ENCODE assay signal across 10 cellular contexts in the genomic region with DNA sequence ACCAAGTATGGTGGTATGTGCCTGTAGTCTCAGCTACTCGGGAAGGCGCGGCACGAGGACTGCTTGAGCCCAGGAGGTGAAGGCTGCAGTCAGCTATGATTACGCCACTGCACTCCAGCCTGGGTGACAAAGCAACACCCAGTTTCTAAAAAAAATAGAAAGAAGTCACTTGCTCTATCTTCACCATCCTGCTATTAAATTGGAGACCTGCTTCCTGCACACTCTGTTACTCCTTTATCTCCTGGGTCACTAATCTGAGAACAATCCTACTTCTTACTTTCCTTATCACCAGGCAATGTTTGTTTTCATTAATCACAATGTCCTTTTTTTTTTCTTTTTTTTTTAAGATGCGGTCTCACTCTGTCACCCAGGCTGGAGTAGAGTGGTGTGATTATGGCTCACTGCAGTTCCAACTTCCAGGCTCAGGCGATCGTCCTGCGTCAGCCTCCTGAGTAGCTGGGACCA. TPM values are rescaled to one million over a fixed set of nuclear protein-coding genes. Genes with fewer than 3 reads are reported as not detected.
DNase-seq lines count a peak whose midpoint lies in the region; ATAC-seq and TF ChIP-seq lines count a peak whose summit lies in the region.
"Had no signal": no experiment of that assay in that cellular context is flagged by ENCODE, and none has a peak within 500 bp of the region (broad histone marks: within the 10 kb centered on the region; RNA-seq: fewer than 3 reads in every experiment).

No MANE protein-coding gene starts in this region.

- H3K4me1 ChIP-seq in heart left ventricle (peaks cover 0 to 59% (median 2%) of the 10 kb centered on the region in 12 donors), thyroid gland (peaks cover 39 to 67% of the 10 kb centered on the region in 2 donors)

- intact Hi-C loops in heart left ventricle (cut with DNase I) (no loop called here), cardiac septum (cut with DNase I) (no loop called here), thyroid gland (cut with DNase I) (no loop called here)

- DNase-seq in heart left ventricle (no peak), cardiac septum (ENCODE audit: low spot score) (no peak), memory B cell (ENCODE audit: low spot score in 2 of 2) (no peak), thyroid gland (peak; percentile 80 to 83), NCI-H526 (lab: John Stamatoyannopoulos, UW) (no peak), amygdala (lab: John Stamatoyannopoulos, UW) (no peak)
- DNase-seq in activated naive CD8-positive, alpha-beta T cell treated with anti-CD3 and anti-CD28 coated beads, Interleukin-2, amount 50 U/mL, for 24 hours: no peak
- DNase-seq: activated CD4-positive, CD25-positive, alpha-beta regulatory T cell treated with anti-CD3 and anti-CD28 coated beads, Interleukin-2, amount 50 U/mL, for 72 hours had no signal

- H3K27me3 Mint-ChIP-seq in activated naive CD8-positive, alpha-beta T cell treated with anti-CD3 and anti-CD28 coated beads, Interleukin-2, amount 50 U/mL, for 24 hours: no peaks in the 10 kb centered on the region
- no peaks in the 10 kb centered on the region for H3K27me3 Mint-ChIP-seq in memory B cell

- H3K27me3 ChIP-seq in heart left ventricle (no peaks in the 10 kb centered on the region), thyroid gland (no peaks in the 10 kb centered on the region)

- H3K9me3 Mint-ChIP-seq in activated naive CD8-positive, alpha-beta T cell treated with anti-CD3 and anti-CD28 coated beads, Interleukin-2, amount 50 U/mL, for 24 hours: no peaks in the 10 kb centered on the region
- no peaks in the 10 kb centered on the region for H3K9me3 Mint-ChIP-seq in memory B cell

- H3K27ac ChIP-seq in heart left ventricle (peak overlapping the region in 11 of 12 donors; percentile 18 to 62 (median 41)), thyroid gland (peak overlapping the region; percentile 90 to 97 (median 97))
- H3K27ac ChIP-seq: C4-2B had no signal

- TF ChIP-seq POLR2A in heart left ventricle (IDR thresholded peaks at IDR 0.05): no peak
- peak in 1 of 2 donors; percentile 53 for TF ChIP-seq POLR2A in thyroid gland (IDR thresholded peaks at IDR 0.05)

- WGBS in heart left ventricle, 4 donors: 68 to 89% (median 78%) methylated on average over 9 of the region's 9 CpGs
- whole genome bisulfite sequencing in thyroid gland, 2 donors: 22 to 40% methylated on average over 9 of the region's 9 CpGs

- ATAC-seq in heart left ventricle: peak in 3 of 4 donors; percentile 23 to 35 (median 24)
- ATAC-seq in activated naive CD8-positive, alpha-beta T cell treated with anti-CD3 and anti-CD28 coated beads, Interleukin-2, amount 50 U/mL, for 24 hours: no peak
- no peak for ATAC-seq in memory B cell (ENCODE audit: low read depth)
- ATAC-seq in GM19324 (IDR thresholded peaks at IDR 0.05; ENCODE audit: low FRiP score, unreplicated experiment): no peak

- peak overlapping the region in 1 of 12 donors; percentile 12 for H3K4me3 ChIP-seq in heart left ventricle
- no peak overlapping the region for H3K4me3 ChIP-seq in thyroid gland (replicated peaks in 1 of 3)

- H3K4me3 Mint-ChIP-seq in activated naive CD8-positive, alpha-beta T cell treated with anti-CD3 and anti-CD28 coated beads, Interleukin-2, amount 50 U/mL, for 24 hours: no peak overlapping the region
- H3K4me3 Mint-ChIP-seq in memory B cell: no peak overlapping the region

- no peaks in the 10 kb centered on the region for H3K36me3 ChIP-seq in heart left ventricle
- H3K36me3 ChIP-seq in thyroid gland: no peaks in the 10 kb centered on the region

- H3K4me1 Mint-ChIP-seq in activated naive CD8-positive, alpha-beta T cell treated with anti-CD3 and anti-CD28 coated beads, Interleukin-2, amount 50 U/mL, for 24 hours: peaks cover 50% of the 10 kb centered on the region
- peaks cover 37% of the 10 kb centered on the region for H3K4me1 Mint-ChIP-seq in memory B cell

- TF ChIP-seq CTCF in heart left ventricle (IDR thresholded peaks at IDR 0.05) (no peak), thyroid gland (IDR thresholded peaks at IDR 0.05) (no peak)

- H3K27ac Mint-ChIP-seq in activated naive CD8-positive, alpha-beta T cell treated with anti-CD3 and anti-CD28 coated beads, Interleukin-2, amount 50 U/mL, for 24 hours: peak overlapping the region; percentile 56
- H3K27ac Mint-ChIP-seq in memory B cell: peak overlapping the region; percentile 77

- H3K9me3 ChIP-seq in heart left ventricle (no peaks in the 10 kb centered on the region), thyroid gland (no peaks in the 10 kb centered on the region)

- H3K36me3 Mint-ChIP-seq in activated naive CD8-positive, alpha-beta T cell treated with anti-CD3 and anti-CD28 coated beads, Interleukin-2, amount 50 U/mL, for 24 hours (ENCODE audit: low read depth): peaks cover 2% of the 10 kb centered on the region
- H3K36me3 Mint-ChIP-seq in memory B cell: peaks cover 3% of the 10 kb centered on the region

RNA-seq across cellular contexts. Expression of a gene that starts 16.2 kb away (rescaled TPM):
- total RNA-seq in heart left ventricle (10 to 100 TPM in 1 of 9 donors, 1 to 10 TPM in 8; 2.8 to 19.1 (median 4.2) TPM), cardiac septum (3.8 TPM), thyroid gland (100 to 1,000 TPM in 3 of 4 donors, 10 to 100 TPM in 1; 99.9 to 145 (median 129) TPM)
- polyA plus RNA-seq in heart left ventricle: 1 to 10 TPM; 1.8 to 2.4 TPM

Comparison
In these comparisons a context has a peak if more than half of its experiments do, and no peak if none do; other contexts are left out.
1. ATAC-seq: peak in heart left ventricle (3 of 4); none in activated naive CD8-positive, alpha-beta T cell treated with anti-CD3 and anti-CD28 coated beads, Interleukin-2, amount 50 U/mL, for 24 hours (single experiment), memory B cell (single experiment) and GM19324 (single experiment).
2. DNase-seq: peak in thyroid gland (2 of 2); none in heart left ventricle (0 of 5), cardiac septum (single experiment), activated naive CD8-positive, alpha-beta T cell treated with anti-CD3 and anti-CD28 coated beads, Interleukin-2, amount 50 U/mL, for 24 hours (single experiment), memory B cell (0 of 2), NCI-H526 (0 of 2) and amygdala (0 of 56).
3. RNA of a gene that starts 16.2 kb away (total RNA-seq): 99.9 to 145 TPM in thyroid gland; 2.8 to 19.1 TPM in heart left ventricle and 3.8 TPM in cardiac septum (single experiment); every median in the first group is over 4 times any median in the second.